In genomic region chr11:72753341-72754148, GRCh38 we compare ENCODE assay signal across 11 cellular contexts. TPM values are rescaled to one million over a fixed set of nuclear protein-coding genes. Genes with fewer than 3 reads are reported as not detected.
DNase-seq lines count a peak whose midpoint lies in the region; ATAC-seq, FAIRE-seq and TF ChIP-seq lines count a peak whose summit lies in the region.
"Had no signal": no experiment of that assay in that cellular context is flagged by ENCODE, and none has a peak within 500 bp of the region (broad histone marks: within the 10 kb centered on the region; RNA-seq: fewer than 3 reads in every experiment).

No MANE protein-coding gene starts in this region.

- H3K4me1 ChIP-seq in GM12878 (ENCODE audit: control insufficient read depth, insufficient read depth, low read length) (peaks cover 32% of the 10 kb centered on the region), gastrocnemius medialis (peaks cover 12 to 18% of the 10 kb centered on the region in 2 donors)

- H3K27ac ChIP-seq in GM12878 (ENCODE audit: control insufficient read depth, insufficient read depth) (no peak overlapping the region), gastrocnemius medialis (peak overlapping the region in 2 of 4 donors; percentile 78 to 83)

- SMC1A ChIA-PET in GM12878 (lab: Charles Lee; ENCODE audit: uncharacterized antibody, unreplicated experiment) = interaction anchor here (1.1 to 1.3 kb wide), 2 partner anchors 9 to 29 kb away, joined by 3 to 4 read pairs; no protein-coding TSS in a partner anchor

- H3K4me3 Mint-ChIP-seq in CD14-positive monocyte = no peak overlapping the region
- H3K4me3 Mint-ChIP-seq in HFFc6 = peak overlapping the region; percentile 96

- H3K27ac Mint-ChIP-seq in CD14-positive monocyte (peak overlapping the region in 5 of 7 donors; percentile 30 to 98 (median 82)), HFFc6 (peak overlapping the region; percentile 96)

- POLR2A ChIA-PET in GM12878 (lab: Charles Lee) = interaction anchor here (0.9 to 1.9 kb wide), 5 partner anchors 9 to 41 kb away, joined by 3 to 4 read pairs (median 4); partner anchors contain the start of gene STARD10

- CTCF ChIA-PET in GM12878 (lab: Yijun Ruan, JAX) = interaction anchor here (1.1 to 2.4 kb wide), 5 partner anchors 13 to 40 kb away, joined by 4 to 12 read pairs (median 5); partner anchors contain the start of gene STARD10

- H3K79me2 ChIP-seq in GM12878 (ENCODE audit: control insufficient read depth, insufficient read depth, low read length) = peaks cover 33% of the 10 kb centered on the region

- H4K20me1 ChIP-seq in GM12878 (ENCODE audit: control insufficient read depth, insufficient read depth) = no peaks in the 10 kb centered on the region

- TF ChIP-seq CTCF in CD14-positive monocyte (IDR thresholded peaks at IDR 0.05) (peak; percentile 17), HFFc6 (IDR thresholded peaks at IDR 0.05) (peak; percentile 33), GM12878 (IDR thresholded peaks at IDR 0.05 in 2 of 3, conservative IDR thresholded peaks at IDR 0.05 in 1 of 3; ENCODE audit: control insufficient read depth in 2 of 3, extremely low read depth in 1 of 3, insufficient read depth in 1 of 3, low read depth in 3 of 3, low read length in 3 of 3) (peak in 2 of 3 experiments; percentile 4 to 11; a peak in 1 of 6 replicates), gastrocnemius medialis (IDR thresholded peaks at IDR 0.05 in 4 of 5, conservative IDR thresholded peaks at IDR 0.05 in 1 of 5) (no peak)

- RAD21 ChIA-PET in GM12878 (lab: Charles Lee; ENCODE audit: unreplicated experiment) = interaction anchor here (1.2 to 1.5 kb wide), 5 partner anchors 12 to 39 kb away, joined by 3 to 5 read pairs (median 3); no protein-coding TSS in a partner anchor

- no peak overlapping the region for H3K4me2 ChIP-seq in GM12878 (ENCODE audit: control insufficient read depth, insufficient read depth)

- DNase-seq in CD14-positive monocyte (ENCODE audit: low spot score) (no peak), HFFc6 (no peak), GM12878 (ENCODE audit: low read depth, low spot score) (no peak), midbrain (lab: John Stamatoyannopoulos, UW) (peak; percentile 59), NCI-H2107 (lab: John Stamatoyannopoulos, UW) (no peak), gastrocnemius medialis (no peak)
- DNase-seq: NCI-H345; stimulated activated CD4-positive, alpha-beta T cell treated with anti-CD3 and anti-CD28 coated beads, Interleukin-12 subunit alpha, Interleukin-12 subunit beta, amount 100 ng/mL, for 4 hours; thyroid gland had no signal

- H3K27me3 ChIP-seq in GM12878 (replicated peaks in 1 of 2; ENCODE audit: control insufficient read depth in 2 of 2, insufficient read depth in 2 of 2, low read length in 1 of 2) (no peaks in the 10 kb centered on the region), gastrocnemius medialis (no peaks in the 10 kb centered on the region)
- H3K27me3 ChIP-seq: thyroid gland had no signal

- H2AFZ ChIP-seq in GM12878 (ENCODE audit: control insufficient read depth, low read depth, low read length) = no peak overlapping the region

- TF ChIP-seq RAD21 in GM12878 (IDR thresholded peaks at IDR 0.05; ENCODE audit: insufficient read depth, low read depth, low read length) = peak; percentile 27; the same call in 1 of the 2 replicates

- H3K36me3 ChIP-seq in GM12878 (ENCODE audit: control insufficient read depth in 2 of 2, insufficient read depth in 2 of 2, low read length in 1 of 2) = no peaks in the 10 kb centered on the region; a peak in 1 of 4 replicates
- H3K36me3 ChIP-seq in gastrocnemius medialis = no peaks in the 10 kb centered on the region
- H3K36me3 ChIP-seq: thyroid gland had no signal

- H3K9ac ChIP-seq in GM12878 (ENCODE audit: control insufficient read depth, insufficient read depth, low read length) = no peak overlapping the region

- H3K4me3 ChIP-seq in GM12878 (no peak overlapping the region), gastrocnemius medialis (no peak overlapping the region)

- peaks cover 24 to 29% of the 10 kb centered on the region in 2 donors for H3K36me3 Mint-ChIP-seq in CD14-positive monocyte
- peaks cover 5% of the 10 kb centered on the region; the same call in 1 of the 2 replicates for H3K36me3 Mint-ChIP-seq in HFFc6 (ENCODE audit: low read depth)

- in situ Hi-C loops in GM12878 (cut with MboI) = no loop called here
- in situ Hi-C loops in gastrocnemius medialis (cut with MboI; ENCODE audit: low sequenced_read_pairs in 4 of 4) = no loop called here

- 60% methylated on average over 9 of the region's 9 CpGs for WGBS in GM12878 (ENCODE audit: insufficient coverage, insufficient replicate concordance, low lambda C conversion rate, missing lambda C conversion rate)

- BruUV-seq in GM12878 (replicated peaks; lab: Mats Ljungman, UMichigan) = no TSS peak

- H3K9me3 Mint-ChIP-seq in CD14-positive monocyte (peaks cover 0 to 3% (median 0%) of the 10 kb centered on the region in 7 donors), HFFc6 (no peaks in the 10 kb centered on the region)

- TF ChIP-seq EP300 in GM12878 (IDR thresholded peaks at IDR 0.05; ENCODE audit: borderline replicate concordance in 1 of 2, control insufficient read depth in 1 of 2, low read depth in 2 of 2, low read length in 2 of 2) = no peak

- no peak for FAIRE-seq in GM12878 (lab: Jason Lieb, UNC)

- H3K4me1 Mint-ChIP-seq in CD14-positive monocyte (peaks cover 65% of the 10 kb centered on the region), HFFc6 (ENCODE audit: low read depth) (peaks cover 40% of the 10 kb centered on the region)

- TF ChIP-seq POLR2A in GM12878 (IDR thresholded peaks at IDR 0.05; ENCODE audit: low read depth, low read length) (no peak), gastrocnemius medialis (IDR thresholded peaks at IDR 0.05) (no peak)

- intact Hi-C loops in CD14-positive monocyte (cut with micrococcal nuclease) (no loop called here), GM12878 (cut with micrococcal nuclease; ENCODE audit: unreplicated experiment) (loop anchor here (2.0 kb wide), 1 partner anchor 39 kb away; no protein-coding TSS in a partner anchor), gastrocnemius medialis (cut with DNase I; ENCODE audit: low total_unique reads) (loop anchor here (2.0 kb wide), 1 partner anchor 19 kb away; no protein-coding TSS in a partner anchor)

- H3K27me3 Mint-ChIP-seq in CD14-positive monocyte (ENCODE audit: low read depth in 3 of 3) (peaks cover 1 to 8% (median 3%) of the 10 kb centered on the region in 3 donors), HFFc6 (ENCODE audit: insufficient read depth) (peaks cover 5% of the 10 kb centered on the region)

- ATAC-seq in GM12878 (no peak), HG03571 (IDR thresholded peaks at IDR 0.05; ENCODE audit: unreplicated experiment) (no peak), gastrocnemius medialis (no peak), GM21423 (IDR thresholded peaks at IDR 0.05; ENCODE audit: unreplicated experiment) (no peak)

- H3K9me3 ChIP-seq in GM12878 (replicated peaks; ENCODE audit: control insufficient read depth, insufficient read depth, low read length) (no peaks in the 10 kb centered on the region), gastrocnemius medialis (no peaks in the 10 kb centered on the region)
- H3K9me3 ChIP-seq: thyroid gland had no signal

TF ChIP-seq in GM12878, 131 proteins besides CTCF, POLR2A, EP300 and RAD21 (continues in another document):
- TF ChIP-seq SMAD1 (IDR thresholded peaks at IDR 0.05; ENCODE audit: low read depth, partially characterized antibody) = no peak
- no peak for TF ChIP-seq HCFC1 (IDR thresholded peaks at IDR 0.05; ENCODE audit: low read length)
- no peak for TF ChIP-seq PAX5 (IDR thresholded peaks at IDR 0.05; ENCODE audit: borderline replicate concordance, low read depth, low read length)

RNA-seq across cellular contexts. Expression of gene ARAP1, which starts 1.3 kb away (rescaled TPM):
- polyA plus RNA-seq in CD14-positive monocyte = 10 to 100 TPM; 48.7 to 79.0 TPM
- total RNA-seq in HFFc6 (2021; fragmentation: NEBNext Ultra II Directional; extraction: Animal tissue kit (Norgen Biotek cat#: 25700)) = 10 to 100 TPM; 42.5 to 49.0 (median 46.8) TPM
- total RNA-seq in GM12878 (2013; cell fraction: nucleolus; rRNA removed) = 218 and 253 TPM in 2 replicates
- total RNA-seq in GM12878 (2014; rRNA removed) = 48.4 and 54.3 TPM in 2 replicates
- total RNA-seq in GM12878 (2014; rRNA removed; fragmentation: Illumina TruSeq; extraction: Trizol) = 25.1 and 25.7 TPM in 2 replicates
- total RNA-seq in GM12878 (2021) = 91.5 and 102 TPM in 2 replicates
- polyA plus RNA-seq in GM12878 (2011; ENCODE audit: low read depth) = 43.7 TPM
- polyA plus RNA-seq in GM12878 (2011; rRNA removed) = 34.0 and 50.3 TPM in 2 replicates
- 54.1 and 60.4 TPM in 2 replicates for polyA plus RNA-seq in GM12878 (2011; cell fraction: cytosol; rRNA removed)
- 323 and 349 TPM in 2 replicates for polyA plus RNA-seq in GM12878 (2011; cell fraction: nucleus; rRNA removed)
- 88.7 and 93.1 TPM in 2 replicates for polyA plus RNA-seq in GM12878 (2012)
- polyA plus RNA-seq in GM12878 (2014; fragmentation: Illumina TruSeq; extraction: Trizol) = 14.7 and 29.2 TPM in 2 replicates
- under 1 TPM; 0.55 to 0.85 TPM for polyA plus RNA-seq in GM12878 (2014; fragmentation: Nextera tagmentation; extraction: Ambion mirVana)
- 58.8 and 64.9 TPM in 2 replicates for polyA plus RNA-seq in GM12878 (2014; rRNA removed)
- polyA plus RNA-seq in GM12878 (2016; fragmentation: Nextera tagmentation; extraction: Ambion mirVana) = 10 to 100 TPM; 51.8 to 57.9 TPM
- 63.7 and 91.7 TPM in 2 replicates for polyA minus RNA-seq in GM12878 (2011; rRNA and poly(A)+ RNA removed)
- polyA minus RNA-seq in GM12878 (2011; cell fraction: cytosol; rRNA and poly(A)+ RNA removed) = 34.5 and 43.7 TPM in 2 replicates
- polyA minus RNA-seq in GM12878 (2011; cell fraction: nucleus; rRNA and poly(A)+ RNA removed) = 78.3 and 112 TPM in 2 replicates
- 10 to 100 TPM; 18.3 to 52.0 (median 26.0) TPM for total RNA-seq in gastrocnemius medialis

RNA-seq across cellular contexts. Expression of gene STARD10, which starts 40.3 kb away (rescaled TPM):
- polyA plus RNA-seq in CD14-positive monocyte = 10 to 100 TPM; 13.6 to 15.4 TPM
- 10 to 100 TPM; 10.8 to 16.9 (median 15.8) TPM for total RNA-seq in HFFc6 (2021; fragmentation: NEBNext Ultra II Directional; extraction: Animal tissue kit (Norgen Biotek cat#: 25700))
- 13.8 and 14.9 TPM in 2 replicates for total RNA-seq in GM12878 (2013; cell fraction: nucleolus; rRNA removed)
- 29.0 and 29.3 TPM in 2 replicates for total RNA-seq in GM12878 (2014; rRNA removed)
- total RNA-seq in GM12878 (2014; rRNA removed; fragmentation: Illumina TruSeq; extraction: Trizol) = 21.7 and 22.2 TPM in 2 replicates
- 24.0 and 29.8 TPM in 2 replicates for total RNA-seq in GM12878 (2021)
- 5.4 TPM for polyA plus RNA-seq in GM12878 (2011; ENCODE audit: low read depth)
- 28.0 and 43.2 TPM in 2 replicates for polyA plus RNA-seq in GM12878 (2011; rRNA removed)
- polyA plus RNA-seq in GM12878 (2011; cell fraction: cytosol; rRNA removed) = 50.3 and 60.8 TPM in 2 replicates
- 34.3 and 35.5 TPM in 2 replicates for polyA plus RNA-seq in GM12878 (2011; cell fraction: nucleus; rRNA removed)
- polyA plus RNA-seq in GM12878 (2012) = 18.6 and 21.8 TPM in 2 replicates
- polyA plus RNA-seq in GM12878 (2014; fragmentation: Illumina TruSeq; extraction: Trizol) = 23.7 and 24.4 TPM in 2 replicates
- polyA plus RNA-seq in GM12878 (2014; fragmentation: Nextera tagmentation; extraction: Ambion mirVana) = under 1 TPM; 0.15 to 0.21 TPM
- polyA plus RNA-seq in GM12878 (2014; rRNA removed) = 27.8 and 36.3 TPM in 2 replicates
- polyA plus RNA-seq in GM12878 (2016; fragmentation: Nextera tagmentation; extraction: Ambion mirVana) = 10 to 100 TPM; 10.3 to 11.4 TPM
- polyA minus RNA-seq in GM12878 (2011; rRNA and poly(A)+ RNA removed) = 39.7 and 55.9 TPM in 2 replicates
- 10.6 and 11.8 TPM in 2 replicates for polyA minus RNA-seq in GM12878 (2011; cell fraction: cytosol; rRNA and poly(A)+ RNA removed)
- 11.7 and 14.1 TPM in 2 replicates for polyA minus RNA-seq in GM12878 (2011; cell fraction: nucleus; rRNA and poly(A)+ RNA removed)
- 100 to 1,000 TPM in 1 of 4 donors, 10 to 100 TPM in 3; 39.1 to 103 (median 71.1) TPM for total RNA-seq in gastrocnemius medialis

Comparison
In these comparisons a context has a peak if more than half of its experiments do, and no peak if none do; other contexts are left out.
1. CTCF ChIP-seq: peak in CD14-positive monocyte (single experiment), HFFc6 (single experiment) and GM12878 (2 of 3); none in gastrocnemius medialis (0 of 5).
2. intact Hi-C loops: an anchor here in GM12878 (2.0 kb wide) and gastrocnemius medialis (2.0 kb wide); none called in CD14-positive monocyte.